ENCODE assay signal across 21 cellular contexts in the genomic region with DNA sequence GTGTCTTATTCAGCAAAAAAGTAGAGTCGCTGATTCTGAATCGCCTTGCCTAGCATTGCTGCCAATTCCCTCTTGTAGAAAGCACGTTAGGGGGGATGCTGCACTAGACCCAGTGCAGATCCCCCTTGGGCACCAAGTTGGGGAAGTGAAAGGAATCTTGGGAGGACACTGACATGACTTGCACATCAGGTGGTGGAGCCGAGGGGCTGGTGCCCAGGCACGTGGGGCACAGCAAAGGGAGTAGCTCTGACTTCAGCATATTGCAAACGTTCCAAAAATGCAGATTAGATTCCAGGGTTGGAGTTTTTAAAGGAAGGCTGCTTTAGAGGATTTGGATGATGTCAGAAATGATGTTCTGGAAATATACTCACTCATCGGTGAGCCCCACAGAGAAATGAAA. TPM values are rescaled to one million over a fixed set of nuclear protein-coding genes. Genes with fewer than 3 reads are reported as not detected.
A peak's percentile ranks its signal among the peaks of the same experiment; 100 is the strongest.
DNase-seq lines count a peak whose midpoint lies in the region; ATAC-seq and TF ChIP-seq lines count a peak whose summit lies in the region.
"Had no signal": no experiment of that assay in that cellular context is flagged by ENCODE, and none has a peak within 500 bp of the region (broad histone marks: within the 10 kb centered on the region; RNA-seq: fewer than 3 reads in every experiment).

No MANE protein-coding gene starts in this region.

- H3K36me3 ChIP-seq in thoracic aorta (no peaks in the 10 kb centered on the region), WERI-Rb-1 (no peaks in the 10 kb centered on the region)
- H3K36me3 ChIP-seq: ascending aorta, colonic mucosa, tibial nerve had no signal

- H3K4me1 ChIP-seq in thoracic aorta (ENCODE audit: control insufficient read depth in 1 of 2, low read depth in 2 of 2): no peaks in the 10 kb centered on the region
- H3K4me1 ChIP-seq: ascending aorta, colonic mucosa had no signal

- H3K4me3 ChIP-seq in cardiac fibroblast (replicated peaks in 1 of 2; ENCODE audit: low read depth in 2 of 2, low read length in 2 of 2): no peak overlapping the region
- H3K4me3 ChIP-seq in foreskin fibroblast (ENCODE audit: low read depth in 1 of 2, low read length in 2 of 2): no peak overlapping the region
- peak overlapping the region; percentile 16 for H3K4me3 ChIP-seq in thoracic aorta
- H3K4me3 ChIP-seq in WERI-Rb-1 (ENCODE audit: low read depth, low read length): no peak overlapping the region
- H3K4me3 ChIP-seq: ascending aorta, colonic mucosa, mucosa of descending colon, tibial nerve had no signal

- no peaks in the 10 kb centered on the region for H3K27me3 ChIP-seq in thoracic aorta (replicated peaks; ENCODE audit: insufficient read depth)
- no peaks in the 10 kb centered on the region for H3K27me3 ChIP-seq in WERI-Rb-1 (ENCODE audit: insufficient read depth, low read depth, severe bottlenecking)
- H3K27me3 ChIP-seq: ascending aorta, tibial nerve had no signal

- H3K9me3 ChIP-seq in thoracic aorta (no peaks in the 10 kb centered on the region), WERI-Rb-1 (ENCODE audit: severe bottlenecking) (no peaks in the 10 kb centered on the region)
- H3K9me3 ChIP-seq: ascending aorta, colonic mucosa, mucosa of descending colon, tibial nerve had no signal

- H3K27ac ChIP-seq in thoracic aorta (no peak overlapping the region), WERI-Rb-1 (no peak overlapping the region)
- H3K27ac ChIP-seq: ascending aorta, colonic mucosa had no signal

- DNase-seq in NOMO-1 treated with dmso at 0.1 percent for 144 hours (lab: John Stamatoyannopoulos, UW; ENCODE audit: unreplicated experiment) (peak; percentile 1), cardiac fibroblast (ENCODE audit: low read depth in 2 of 2) (peak; percentile 61 to 62), foreskin fibroblast (peak; percentile 21 to 25), thoracic aorta (ENCODE audit: low spot score) (no peak), glomerular visceral epithelial cell (ENCODE audit: extremely low spot score) (no peak), kidney glomerular epithelial cell (lab: John Stamatoyannopoulos, UW) (no peak), WERI-Rb-1 (no peak)
- DNase-seq: activated naive CD4-positive, alpha-beta T cell treated with anti-CD3 and anti-CD28 coated beads, Interleukin-2, amount 10 ng/mL, durations not matched to agents 7 days and 5 days; activated T-cell treated with anti-CD3 and anti-CD28 coated beads, Interleukin-2, amount 50 U/mL, for 72 hours; CD8-positive, alpha-beta T cell; colonic mucosa; DMS153; mucosa of descending colon; NCI-H1694 treated with DMSO at 0.1 percent for 48 hours; NCI-H748 treated with DMSO at 0.1 percent for 48 hours; Right ventricle myocardium superior; stimulated activated CD4-positive, alpha-beta T cell treated with anti-CD3 and anti-CD28 coated beads, Interleukin-4, amount 100 ng/mL, for 1 hour; stimulated activated naive CD4-positive, alpha-beta T cell; SW 1271 had no signal

- no peak for ATAC-seq in thoracic aorta (ENCODE audit: insufficient number of reproducible peaks, low FRiP score, low read depth)
- ATAC-seq: activated T-cell treated with anti-CD3 and anti-CD28 coated beads, Interleukin-2, amount 50 U/mL, for 72 hours; CD8-positive, alpha-beta T cell; mucosa of descending colon had no signal

- TF ChIP-seq CTCF in cardiac fibroblast (IDR thresholded peaks at IDR 0.05; ENCODE audit: low read depth, low read length): no peak
- no peak for TF ChIP-seq CTCF in foreskin fibroblast (IDR thresholded peaks at IDR 0.05; ENCODE audit: low read depth, low read length)
- no peak for TF ChIP-seq CTCF in thoracic aorta (IDR thresholded peaks at IDR 0.05)
- TF ChIP-seq CTCF in WERI-Rb-1 (IDR thresholded peaks at IDR 0.05; ENCODE audit: low read depth, low read length): no peak

RNA-seq across cellular contexts. Expression of a gene that starts 47.4 kb away (rescaled TPM):
- 10 to 100 TPM; 23.7 to 33.7 TPM for total RNA-seq in thoracic aorta
- total RNA-seq: activated T-cell treated with anti-CD3 and anti-CD28 coated beads, Interleukin-2, amount 50 U/mL, for 72 hours; CD8-positive, alpha-beta T cell had no signal

Comparison
In these comparisons a context has a peak if more than half of its experiments do, and no peak if none do; other contexts are left out.
1. DNase-seq: peak in NOMO-1 treated with dmso at 0.1 percent for 144 hours (single experiment), cardiac fibroblast (2 of 2) and foreskin fibroblast (2 of 2); none in thoracic aorta (single experiment), glomerular visceral epithelial cell (single experiment), kidney glomerular epithelial cell (single experiment) and WERI-Rb-1 (single experiment).